In genomic region chr6:170091639-170092579, GRCh38 we compare ENCODE assay signal across 25 cellular contexts.
A peak's percentile ranks its signal among the peaks of the same experiment; 100 is the strongest.
DNase-seq lines count a peak whose midpoint lies in the region; ATAC-seq, FAIRE-seq and TF ChIP-seq lines count a peak whose summit lies in the region.
"Had no signal": no experiment of that assay in that cellular context is flagged by ENCODE, and none has a peak within 500 bp of the region (broad histone marks: within the 10 kb centered on the region; RNA-seq: fewer than 3 reads in every experiment).

No MANE protein-coding gene starts in this region.

- H3K27ac ChIP-seq in BLaER1 (no peak overlapping the region; the same call in 1 of the 2 replicates), ovary (no peak overlapping the region)
- H3K27ac ChIP-seq: body of pancreas, prostate gland had no signal

- DNase-seq in HTR-8/SVneo (ENCODE audit: insufficient read length, low spot score): no peak
- peak; percentile 6 for DNase-seq in glutamatergic neuron
- DNase-seq in ovary: peak in 4 of 5 donors; percentile 4 to 13 (median 8)
- no peak for DNase-seq in activated naive CD4-positive, alpha-beta T cell (lab: John Stamatoyannopoulos, UW)
- DNase-seq in erythroblast (lab: John Stamatoyannopoulos, UW): no peak
- DNase-seq: activated CD4-positive, alpha-beta T cell treated with anti-CD3 and anti-CD28 coated beads, Interleukin-2, amount 50 U/mL, for 4 hours; activated T-cell treated with anti-CD3 and anti-CD28 coated beads, Interleukin-2, amount 50 U/mL, for 72 hours; cortex of kidney; hippocampal formation; Karpas-422; mesenchymal stem cell; NCI-H1105; NCI-H2107; NCI-H526 treated with DMSO at 0.1 percent for 48 hours; SIG-M5 had no signal

- H3K4me3 ChIP-seq in BLaER1: no peak overlapping the region
- no peak overlapping the region for H3K4me3 ChIP-seq in ovary
- H3K4me3 ChIP-seq: body of pancreas, GM23338, prostate gland had no signal

- TF ChIP-seq EP300 in ovary (IDR thresholded peaks at IDR 0.05): no peak

- H3K27me3 ChIP-seq in BLaER1 (no peaks in the 10 kb centered on the region), ovary (no peaks in the 10 kb centered on the region)
- H3K27me3 ChIP-seq: body of pancreas had no signal

- 0 out of 2 replicates have a peak overlapping the region, but pooled peaks have one; percentile 19 for H3K9ac ChIP-seq in BLaER1

- H3K27me3 Mint-ChIP-seq in glutamatergic neuron (ENCODE audit: unreplicated experiment): peaks cover 2% of the 10 kb centered on the region
- H3K27me3 Mint-ChIP-seq: naive thymus-derived CD8-positive, alpha-beta T cell had no signal

- H3K36me3 ChIP-seq in BLaER1 (no peaks in the 10 kb centered on the region), ovary (no peaks in the 10 kb centered on the region)
- H3K36me3 ChIP-seq: prostate gland had no signal

- no peaks in the 10 kb centered on the region for H3K36me3 Mint-ChIP-seq in glutamatergic neuron (ENCODE audit: unreplicated experiment)
- H3K36me3 Mint-ChIP-seq: CD8-positive, alpha-beta T cell; naive thymus-derived CD8-positive, alpha-beta T cell had no signal

- intact Hi-C loops in ovary (cut with DNase I): no loop called here

- H3K4me1 Mint-ChIP-seq in glutamatergic neuron (ENCODE audit: low read depth, unreplicated experiment): peaks cover 14% of the 10 kb centered on the region

- ATAC-seq in GM21528 (IDR thresholded peaks at IDR 0.05; ENCODE audit: low FRiP score, unreplicated experiment): no peak
- no peak for ATAC-seq in GM21390 (IDR thresholded peaks at IDR 0.05; ENCODE audit: unreplicated experiment)
- ATAC-seq: activated T-cell treated with anti-CD3 and anti-CD28 coated beads, Interleukin-2, amount 50 U/mL, for 72 hours; body of pancreas; CD8-positive, alpha-beta T cell; GM23338; naive thymus-derived CD8-positive, alpha-beta T cell had no signal

- H3K4me2 ChIP-seq in BLaER1: peak overlapping the region; percentile 99
- H3K4me2 ChIP-seq: GM23338 had no signal

- WGBS in ovary, 3 donors: 89 to 92% (median 89%) methylated on average over 30 of the region's 30 CpGs

- FAIRE-seq in HTR-8/SVneo (lab: Jason Lieb, UNC): peak; percentile 92
- FAIRE-seq: endothelial cell of umbilical vein, islet of Langerhans had no signal

- H3K9me3 Mint-ChIP-seq in glutamatergic neuron (ENCODE audit: unreplicated experiment): peaks cover 1% of the 10 kb centered on the region
- H3K9me3 Mint-ChIP-seq: activated T-cell treated with anti-CD3 and anti-CD28 coated beads, Interleukin-2, amount 50 U/mL, for 72 hours; CD8-positive, alpha-beta T cell; GM23338; naive thymus-derived CD8-positive, alpha-beta T cell had no signal

- no peak overlapping the region for H3K4me3 Mint-ChIP-seq in glutamatergic neuron (ENCODE audit: unreplicated experiment)
- H3K4me3 Mint-ChIP-seq: activated T-cell treated with anti-CD3 and anti-CD28 coated beads, Interleukin-2, amount 50 U/mL, for 72 hours; CD8-positive, alpha-beta T cell; GM23338 had no signal

- TF ChIP-seq POLR2A in ovary (IDR thresholded peaks at IDR 0.05) (no peak), erythroblast (IDR thresholded peaks at IDR 0.05; ENCODE audit: low read length) (no peak)

- H4K20me1 ChIP-seq in BLaER1: peaks cover 16% of the 10 kb centered on the region

- no peaks in the 10 kb centered on the region for H3K9me3 ChIP-seq in BLaER1
- no peaks in the 10 kb centered on the region for H3K9me3 ChIP-seq in ovary
- H3K9me3 ChIP-seq: body of pancreas, prostate gland had no signal

- no peak for TF ChIP-seq CTCF in glutamatergic neuron (IDR thresholded peaks at IDR 0.05; ENCODE audit: partially characterized antibody, unreplicated experiment)
- no peak for TF ChIP-seq CTCF in ovary (IDR thresholded peaks at IDR 0.05)

- no peak overlapping the region for H3K27ac Mint-ChIP-seq in glutamatergic neuron (ENCODE audit: unreplicated experiment)
- H3K27ac Mint-ChIP-seq: activated T-cell treated with anti-CD3 and anti-CD28 coated beads, Interleukin-2, amount 50 U/mL, for 72 hours; CD8-positive, alpha-beta T cell; GM23338 had no signal

- H3K4me1 ChIP-seq in BLaER1: peaks cover 82% of the 10 kb centered on the region
- no peaks in the 10 kb centered on the region for H3K4me1 ChIP-seq in ovary (ENCODE audit: insufficient read depth)
- H3K4me1 ChIP-seq: body of pancreas, prostate gland had no signal

Comparison
In these comparisons a context has a peak if more than half of its experiments do, and no peak if none do; other contexts are left out.
1. DNase-seq: peak in glutamatergic neuron (single experiment) and ovary (4 of 5); none in HTR-8/SVneo (single experiment), activated naive CD4-positive, alpha-beta T cell (0 of 4) and erythroblast (0 of 2).